8 cellular contexts compared by ENCODE assay signal in genomic region chr15:80455668-80456442, GRCh38. TPM values are rescaled to one million over a fixed set of nuclear protein-coding genes. Genes with fewer than 3 reads are reported as not detected.
DNase-seq lines count a peak whose midpoint lies in the region; ATAC-seq, FAIRE-seq and TF ChIP-seq lines count a peak whose summit lies in the region.

No MANE protein-coding gene starts in this region.

- WGBS in tibial nerve, 2 donors = 23 to 25% methylated on average over 17 of the region's 17 CpGs

- peak; percentile 76 for FAIRE-seq in RCC 7860 (lab: Jason Lieb, UNC)

- TF ChIP-seq CTCF in GM12865 (IDR thresholded peaks at IDR 0.05; ENCODE audit: insufficient read depth, low read depth, low read length, missing control alignments) (peak; percentile 95), fibroblast of the aortic adventitia (IDR thresholded peaks at IDR 0.05; ENCODE audit: insufficient read depth, low read length) (peak; percentile 94), tibial nerve (IDR thresholded peaks at IDR 0.05) (peak; percentile 87 to 91 (median 87))

- TF ChIP-seq POLR2A in tibial nerve (IDR thresholded peaks at IDR 0.05) = no peak

- no peak for ATAC-seq in GM18868 (IDR thresholded peaks at IDR 0.05; ENCODE audit: unreplicated experiment)

- DNase-seq in GM12865 (ENCODE audit: low read depth) (peak; percentile 80), RCC 7860 (ENCODE audit: low spot score) (peak; percentile 71), activated T-helper 1 cell treated with Interleukin-2 at 50 U/mL for 16 hours (ENCODE audit: low read depth) (peak; percentile 11), fibroblast of the aortic adventitia (ENCODE audit: low read depth) (peak; percentile 98), nucleus accumbens (lab: John Stamatoyannopoulos, UW) (peak in 37 of 56 donors; percentile 8 to 81 (median 44)), tibial nerve (ENCODE audit: low spot score in 2 of 2) (peak; percentile 28 to 60)

- TF ChIP-seq RAD21 in Ishikawa (IDR thresholded peaks at IDR 0.05; ENCODE audit: low read depth) = peak; percentile 97

- peaks cover 0 to 23% (median 0%) of the 10 kb centered on the region in 4 donors for H3K4me1 ChIP-seq in tibial nerve

- H3K4me3 ChIP-seq in GM12865 (ENCODE audit: low read depth, low read length) (no peak overlapping the region), fibroblast of the aortic adventitia (ENCODE audit: low read depth, low read length) (no peak overlapping the region), tibial nerve (no peak overlapping the region)

- no peaks in the 10 kb centered on the region for H3K36me3 ChIP-seq in tibial nerve

- TF ChIP-seq EP300 in Ishikawa (IDR thresholded peaks at IDR 0.05; ENCODE audit: borderline replicate concordance) (no peak), tibial nerve (IDR thresholded peaks at IDR 0.05) (peak in 1 of 2 donors; percentile 30)

- H3K27ac ChIP-seq in tibial nerve = no peak overlapping the region

- H3K27me3 ChIP-seq in tibial nerve = no peaks in the 10 kb centered on the region

- H3K9me3 ChIP-seq in tibial nerve = no peaks in the 10 kb centered on the region

TF ChIP-seq in Ishikawa, 13 proteins besides CTCF, POLR2A, EP300 and RAD21:
- TF ChIP-seq NFIC (IDR thresholded peaks at IDR 0.05) (no peak), YY1 (IDR thresholded peaks at IDR 0.05; ENCODE audit: low read depth) (no peak), CEBPB (IDR thresholded peaks at IDR 0.05) (no peak), ZBTB7A (IDR thresholded peaks at IDR 0.05; ENCODE audit: low read depth) (no peak), MAX (IDR thresholded peaks at IDR 0.05) (no peak)
- TF ChIP-seq, protein P1, sequence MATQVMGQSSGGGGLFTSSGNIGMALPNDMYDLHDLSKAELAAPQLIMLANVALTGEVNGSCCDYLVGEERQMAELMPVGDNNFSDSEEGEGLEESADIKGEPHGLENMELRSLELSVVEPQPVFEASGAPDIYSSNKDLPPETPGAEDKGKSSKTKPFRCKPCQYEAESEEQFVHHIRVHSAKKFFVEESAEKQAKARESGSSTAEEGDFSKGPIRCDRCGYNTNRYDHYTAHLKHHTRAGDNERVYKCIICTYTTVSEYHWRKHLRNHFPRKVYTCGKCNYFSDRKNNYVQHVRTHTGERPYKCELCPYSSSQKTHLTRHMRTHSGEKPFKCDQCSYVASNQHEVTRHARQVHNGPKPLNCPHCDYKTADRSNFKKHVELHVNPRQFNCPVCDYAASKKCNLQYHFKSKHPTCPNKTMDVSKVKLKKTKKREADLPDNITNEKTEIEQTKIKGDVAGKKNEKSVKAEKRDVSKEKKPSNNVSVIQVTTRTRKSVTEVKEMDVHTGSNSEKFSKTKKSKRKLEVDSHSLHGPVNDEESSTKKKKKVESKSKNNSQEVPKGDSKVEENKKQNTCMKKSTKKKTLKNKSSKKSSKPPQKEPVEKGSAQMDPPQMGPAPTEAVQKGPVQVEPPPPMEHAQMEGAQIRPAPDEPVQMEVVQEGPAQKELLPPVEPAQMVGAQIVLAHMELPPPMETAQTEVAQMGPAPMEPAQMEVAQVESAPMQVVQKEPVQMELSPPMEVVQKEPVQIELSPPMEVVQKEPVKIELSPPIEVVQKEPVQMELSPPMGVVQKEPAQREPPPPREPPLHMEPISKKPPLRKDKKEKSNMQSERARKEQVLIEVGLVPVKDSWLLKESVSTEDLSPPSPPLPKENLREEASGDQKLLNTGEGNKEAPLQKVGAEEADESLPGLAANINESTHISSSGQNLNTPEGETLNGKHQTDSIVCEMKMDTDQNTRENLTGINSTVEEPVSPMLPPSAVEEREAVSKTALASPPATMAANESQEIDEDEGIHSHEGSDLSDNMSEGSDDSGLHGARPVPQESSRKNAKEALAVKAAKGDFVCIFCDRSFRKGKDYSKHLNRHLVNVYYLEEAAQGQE (IDR thresholded peaks at IDR 0.05; ENCODE audit: low read depth) = no peak

RNA-seq across cellular contexts. Expression of gene ARNT2, which starts 51.7 kb away (rescaled TPM):
- total RNA-seq in fibroblast of the aortic adventitia (ENCODE audit: low replicate concordance) = 9.4 and 12.7 TPM in 2 replicates
- total RNA-seq in tibial nerve = 1 to 10 TPM; 5.1 to 8.8 (median 6.8) TPM

Comparison
In these comparisons a context has a peak if more than half of its experiments do, and no peak if none do; other contexts are left out.
1. DNase-seq: peak in every context shown above with its lines; median percentile 98 in fibroblast of the aortic adventitia; 80 in GM12865; 71 in RCC 7860; 44 in nucleus accumbens; 44 in tibial nerve; 11 in activated T-helper 1 cell treated with Interleukin-2 at 50 U/mL for 16 hours.